Comparison of ENCODE assay signal across 3 cellular contexts in the genomic region with DNA sequence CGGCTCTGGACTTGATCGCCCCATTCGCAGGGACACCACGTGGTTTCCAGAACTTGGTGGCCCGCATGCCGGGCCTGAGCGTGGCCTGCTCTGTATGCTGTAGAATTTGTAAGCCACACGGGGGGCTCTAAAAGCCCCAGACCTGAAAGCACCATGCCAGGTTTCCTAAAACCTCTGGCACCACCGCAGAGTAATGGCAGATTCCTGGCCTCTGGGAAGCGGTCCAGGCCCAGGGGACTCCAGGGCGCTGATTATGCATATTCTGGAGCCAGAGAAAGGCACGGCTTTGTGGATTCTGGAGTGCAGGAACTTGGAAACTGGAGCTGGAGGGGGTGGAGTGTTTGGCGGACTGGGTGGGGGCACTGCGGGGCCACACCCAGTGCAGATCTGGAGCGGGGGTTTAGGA.
A peak's percentile ranks its signal among the peaks of the same experiment; 100 is the strongest.
TF ChIP-seq lines count a peak whose summit lies in the region.

No MANE protein-coding gene starts in this region.

TF ChIP-seq in GM23338, 12 proteins besides CTCF, POLR2A, EP300 and RAD21:
- TF ChIP-seq CREB1 (CRISPR knock-in tag; IDR thresholded peaks at IDR 0.05; ENCODE audit: low read depth) (no peak), JUNB (IDR thresholded peaks at IDR 0.05; ENCODE audit: unreplicated experiment) (no peak), ZNF331 (CRISPR knock-in tag; IDR thresholded peaks at IDR 0.05; ENCODE audit: low read depth) (no peak), STAT1 (IDR thresholded peaks at IDR 0.05; ENCODE audit: unreplicated experiment) (no peak), EZH2 (IDR thresholded peaks at IDR 0.05; ENCODE audit: low read depth, unreplicated experiment) (no peak), NANOG (IDR thresholded peaks at IDR 0.05; ENCODE audit: borderline replicate concordance) (no peak), ZNF114 (CRISPR knock-in tag; IDR thresholded peaks at IDR 0.05) (no peak), POLR2AphosphoS5 (IDR thresholded peaks at IDR 0.05; ENCODE audit: low read depth) (no peak)
- TF ChIP-seq, protein P1, sequence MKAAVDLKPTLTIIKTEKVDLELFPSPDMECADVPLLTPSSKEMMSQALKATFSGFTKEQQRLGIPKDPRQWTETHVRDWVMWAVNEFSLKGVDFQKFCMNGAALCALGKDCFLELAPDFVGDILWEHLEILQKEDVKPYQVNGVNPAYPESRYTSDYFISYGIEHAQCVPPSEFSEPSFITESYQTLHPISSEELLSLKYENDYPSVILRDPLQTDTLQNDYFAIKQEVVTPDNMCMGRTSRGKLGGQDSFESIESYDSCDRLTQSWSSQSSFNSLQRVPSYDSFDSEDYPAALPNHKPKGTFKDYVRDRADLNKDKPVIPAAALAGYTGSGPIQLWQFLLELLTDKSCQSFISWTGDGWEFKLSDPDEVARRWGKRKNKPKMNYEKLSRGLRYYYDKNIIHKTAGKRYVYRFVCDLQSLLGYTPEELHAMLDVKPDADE (IDR thresholded peaks at IDR 0.05): no peak
- TF ChIP-seq, protein P2, sequence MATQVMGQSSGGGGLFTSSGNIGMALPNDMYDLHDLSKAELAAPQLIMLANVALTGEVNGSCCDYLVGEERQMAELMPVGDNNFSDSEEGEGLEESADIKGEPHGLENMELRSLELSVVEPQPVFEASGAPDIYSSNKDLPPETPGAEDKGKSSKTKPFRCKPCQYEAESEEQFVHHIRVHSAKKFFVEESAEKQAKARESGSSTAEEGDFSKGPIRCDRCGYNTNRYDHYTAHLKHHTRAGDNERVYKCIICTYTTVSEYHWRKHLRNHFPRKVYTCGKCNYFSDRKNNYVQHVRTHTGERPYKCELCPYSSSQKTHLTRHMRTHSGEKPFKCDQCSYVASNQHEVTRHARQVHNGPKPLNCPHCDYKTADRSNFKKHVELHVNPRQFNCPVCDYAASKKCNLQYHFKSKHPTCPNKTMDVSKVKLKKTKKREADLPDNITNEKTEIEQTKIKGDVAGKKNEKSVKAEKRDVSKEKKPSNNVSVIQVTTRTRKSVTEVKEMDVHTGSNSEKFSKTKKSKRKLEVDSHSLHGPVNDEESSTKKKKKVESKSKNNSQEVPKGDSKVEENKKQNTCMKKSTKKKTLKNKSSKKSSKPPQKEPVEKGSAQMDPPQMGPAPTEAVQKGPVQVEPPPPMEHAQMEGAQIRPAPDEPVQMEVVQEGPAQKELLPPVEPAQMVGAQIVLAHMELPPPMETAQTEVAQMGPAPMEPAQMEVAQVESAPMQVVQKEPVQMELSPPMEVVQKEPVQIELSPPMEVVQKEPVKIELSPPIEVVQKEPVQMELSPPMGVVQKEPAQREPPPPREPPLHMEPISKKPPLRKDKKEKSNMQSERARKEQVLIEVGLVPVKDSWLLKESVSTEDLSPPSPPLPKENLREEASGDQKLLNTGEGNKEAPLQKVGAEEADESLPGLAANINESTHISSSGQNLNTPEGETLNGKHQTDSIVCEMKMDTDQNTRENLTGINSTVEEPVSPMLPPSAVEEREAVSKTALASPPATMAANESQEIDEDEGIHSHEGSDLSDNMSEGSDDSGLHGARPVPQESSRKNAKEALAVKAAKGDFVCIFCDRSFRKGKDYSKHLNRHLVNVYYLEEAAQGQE (IDR thresholded peaks at IDR 0.05; ENCODE audit: unreplicated experiment): no peak

TF ChIP-seq in K562, 482 proteins besides CTCF, POLR2A, EP300 and RAD21:
- TF ChIP-seq ZNF644 (tag; IDR thresholded peaks at IDR 0.05; ENCODE audit: low read depth): no peak
- TF ChIP-seq, protein P3, sequence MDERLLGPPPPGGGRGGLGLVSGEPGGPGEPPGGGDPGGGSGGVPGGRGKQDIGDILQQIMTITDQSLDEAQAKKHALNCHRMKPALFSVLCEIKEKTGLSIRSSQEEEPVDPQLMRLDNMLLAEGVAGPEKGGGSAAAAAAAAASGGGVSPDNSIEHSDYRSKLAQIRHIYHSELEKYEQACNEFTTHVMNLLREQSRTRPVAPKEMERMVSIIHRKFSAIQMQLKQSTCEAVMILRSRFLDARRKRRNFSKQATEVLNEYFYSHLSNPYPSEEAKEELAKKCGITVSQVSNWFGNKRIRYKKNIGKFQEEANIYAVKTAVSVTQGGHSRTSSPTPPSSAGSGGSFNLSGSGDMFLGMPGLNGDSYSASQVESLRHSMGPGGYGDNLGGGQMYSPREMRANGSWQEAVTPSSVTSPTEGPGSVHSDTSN (CRISPR knock-in tag; IDR thresholded peaks at IDR 0.05; ENCODE audit: low read depth): no peak
- TF ChIP-seq, protein P3 (tag; conservative IDR thresholded peaks at IDR 0.05; ENCODE audit: low read depth): no peak
- TF ChIP-seq, protein P4, sequence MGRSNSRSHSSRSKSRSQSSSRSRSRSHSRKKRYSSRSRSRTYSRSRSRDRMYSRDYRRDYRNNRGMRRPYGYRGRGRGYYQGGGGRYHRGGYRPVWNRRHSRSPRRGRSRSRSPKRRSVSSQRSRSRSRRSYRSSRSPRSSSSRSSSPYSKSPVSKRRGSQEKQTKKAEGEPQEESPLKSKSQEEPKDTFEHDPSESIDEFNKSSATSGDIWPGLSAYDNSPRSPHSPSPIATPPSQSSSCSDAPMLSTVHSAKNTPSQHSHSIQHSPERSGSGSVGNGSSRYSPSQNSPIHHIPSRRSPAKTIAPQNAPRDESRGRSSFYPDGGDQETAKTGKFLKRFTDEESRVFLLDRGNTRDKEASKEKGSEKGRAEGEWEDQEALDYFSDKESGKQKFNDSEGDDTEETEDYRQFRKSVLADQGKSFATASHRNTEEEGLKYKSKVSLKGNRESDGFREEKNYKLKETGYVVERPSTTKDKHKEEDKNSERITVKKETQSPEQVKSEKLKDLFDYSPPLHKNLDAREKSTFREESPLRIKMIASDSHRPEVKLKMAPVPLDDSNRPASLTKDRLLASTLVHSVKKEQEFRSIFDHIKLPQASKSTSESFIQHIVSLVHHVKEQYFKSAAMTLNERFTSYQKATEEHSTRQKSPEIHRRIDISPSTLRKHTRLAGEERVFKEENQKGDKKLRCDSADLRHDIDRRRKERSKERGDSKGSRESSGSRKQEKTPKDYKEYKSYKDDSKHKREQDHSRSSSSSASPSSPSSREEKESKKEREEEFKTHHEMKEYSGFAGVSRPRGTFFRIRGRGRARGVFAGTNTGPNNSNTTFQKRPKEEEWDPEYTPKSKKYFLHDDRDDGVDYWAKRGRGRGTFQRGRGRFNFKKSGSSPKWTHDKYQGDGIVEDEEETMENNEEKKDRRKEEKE (IDR thresholded peaks at IDR 0.05; ENCODE audit: borderline replicate concordance in 1 of 2, control insufficient read depth in 1 of 2, low read depth in 2 of 2, low read length in 1 of 2): 0 out of 4 replicates have a peak, but pooled peaks of 1 of the 2 experiments have one; percentile 9
- TF ChIP-seq ZNF316 (IDR thresholded peaks at IDR 0.05): peak; percentile 34; the same call in 1 of the 2 replicates
- TF ChIP-seq ZNF274 (IDR thresholded peaks at IDR 0.05; ENCODE audit: borderline replicate concordance, low read depth, low read length): no peak
- TF ChIP-seq HMGN3 (IDR thresholded peaks at IDR 0.05; ENCODE audit: borderline replicate concordance, extremely low read depth, insufficient read length, low read depth, low read length): no peak
- peak; percentile 28; the same call in 1 of the 2 replicates for TF ChIP-seq C11orf30 (IDR thresholded peaks at IDR 0.05; ENCODE audit: low read depth)
- TF ChIP-seq CHD2 (IDR thresholded peaks at IDR 0.05; ENCODE audit: low read depth, low read length): peak; percentile 16
- no peak for TF ChIP-seq ZNF121 (CRISPR knock-in tag; conservative IDR thresholded peaks at IDR 0.05)

TF ChIP-seq in liver, 16 proteins besides CTCF, POLR2A, EP300 and RAD21:
- TF ChIP-seq HNF4G (IDR thresholded peaks at IDR 0.05) (no peak), NR2F2 (IDR thresholded peaks at IDR 0.05) (no peak), JUND (IDR thresholded peaks at IDR 0.05) (no peak), EGR1 (IDR thresholded peaks at IDR 0.05; ENCODE audit: low read depth in 2 of 2) (no peak), YY1 (IDR thresholded peaks at IDR 0.05) (no peak), SP1 (IDR thresholded peaks at IDR 0.05) (no peak)
- TF ChIP-seq, protein P2 (IDR thresholded peaks at IDR 0.05): no peak
- TF ChIP-seq, protein P5, sequence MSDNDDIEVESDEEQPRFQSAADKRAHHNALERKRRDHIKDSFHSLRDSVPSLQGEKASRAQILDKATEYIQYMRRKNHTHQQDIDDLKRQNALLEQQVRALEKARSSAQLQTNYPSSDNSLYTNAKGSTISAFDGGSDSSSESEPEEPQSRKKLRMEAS (IDR thresholded peaks at IDR 0.05): no peak
- TF ChIP-seq, protein P6, sequence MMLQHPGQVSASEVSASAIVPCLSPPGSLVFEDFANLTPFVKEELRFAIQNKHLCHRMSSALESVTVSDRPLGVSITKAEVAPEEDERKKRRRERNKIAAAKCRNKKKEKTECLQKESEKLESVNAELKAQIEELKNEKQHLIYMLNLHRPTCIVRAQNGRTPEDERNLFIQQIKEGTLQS (IDR thresholded peaks at IDR 0.05): no peak
- TF ChIP-seq, protein P7, sequence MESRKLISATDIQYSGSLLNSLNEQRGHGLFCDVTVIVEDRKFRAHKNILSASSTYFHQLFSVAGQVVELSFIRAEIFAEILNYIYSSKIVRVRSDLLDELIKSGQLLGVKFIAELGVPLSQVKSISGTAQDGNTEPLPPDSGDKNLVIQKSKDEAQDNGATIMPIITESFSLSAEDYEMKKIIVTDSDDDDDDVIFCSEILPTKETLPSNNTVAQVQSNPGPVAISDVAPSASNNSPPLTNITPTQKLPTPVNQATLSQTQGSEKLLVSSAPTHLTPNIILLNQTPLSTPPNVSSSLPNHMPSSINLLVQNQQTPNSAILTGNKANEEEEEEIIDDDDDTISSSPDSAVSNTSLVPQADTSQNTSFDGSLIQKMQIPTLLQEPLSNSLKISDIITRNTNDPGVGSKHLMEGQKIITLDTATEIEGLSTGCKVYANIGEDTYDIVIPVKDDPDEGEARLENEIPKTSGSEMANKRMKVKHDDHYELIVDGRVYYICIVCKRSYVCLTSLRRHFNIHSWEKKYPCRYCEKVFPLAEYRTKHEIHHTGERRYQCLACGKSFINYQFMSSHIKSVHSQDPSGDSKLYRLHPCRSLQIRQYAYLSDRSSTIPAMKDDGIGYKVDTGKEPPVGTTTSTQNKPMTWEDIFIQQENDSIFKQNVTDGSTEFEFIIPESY (IDR thresholded peaks at IDR 0.05): no peak
